ENCODE assay signal across 13 cellular contexts in genomic region chr6:3796396-3796795, GRCh38. TPM values are rescaled to one million over a fixed set of nuclear protein-coding genes. Genes with fewer than 3 reads are reported as not detected.
DNase-seq lines count a peak whose midpoint lies in the region; ATAC-seq and TF ChIP-seq lines count a peak whose summit lies in the region.
"Had no signal": no experiment of that assay in that cellular context is flagged by ENCODE, and none has a peak within 500 bp of the region (broad histone marks: within the 10 kb centered on the region; RNA-seq: fewer than 3 reads in every experiment).

No MANE protein-coding gene starts in this region.

- H3K9me3 Mint-ChIP-seq in type B pancreatic cell (no peaks in the 10 kb centered on the region), natural killer cell (no peaks in the 10 kb centered on the region)
- H3K9me3 Mint-ChIP-seq: activated CD4-positive, alpha-beta memory T cell treated with anti-CD3 and anti-CD28 coated beads, Interleukin-2, amount 10 ng/mL, durations not matched to agents 7 days and 5 days; effector memory CD8-positive, alpha-beta T cell; nephron progenitor cell had no signal

- H3K27ac Mint-ChIP-seq in type B pancreatic cell, result no peak overlapping the region
- H3K27ac Mint-ChIP-seq in natural killer cell, result no peak overlapping the region
- H3K27ac Mint-ChIP-seq in T-helper 17 cell, result no peak overlapping the region
- H3K27ac Mint-ChIP-seq: activated CD4-positive, alpha-beta memory T cell treated with anti-CD3 and anti-CD28 coated beads, Interleukin-2, amount 10 ng/mL, durations not matched to agents 7 days and 5 days; effector memory CD8-positive, alpha-beta T cell; nephron progenitor cell had no signal

- H3K27me3 Mint-ChIP-seq in type B pancreatic cell (no peaks in the 10 kb centered on the region), natural killer cell (ENCODE audit: low read depth in 2 of 2) (peaks cover 0 to 6% of the 10 kb centered on the region in 2 donors), T-helper 17 cell (peaks cover 7% of the 10 kb centered on the region)
- H3K27me3 Mint-ChIP-seq: effector memory CD8-positive, alpha-beta T cell had no signal

- H3K4me3 ChIP-seq in tibial artery, result no peak overlapping the region

- TF ChIP-seq CTCF in type B pancreatic cell (conservative IDR thresholded peaks at IDR 0.05) (no peak), natural killer cell (IDR thresholded peaks at IDR 0.05) (no peak), tibial artery (IDR thresholded peaks at IDR 0.05) (no peak)

- H3K27ac ChIP-seq in tibial artery, result no peak overlapping the region

- DNase-seq in COLO668 (lab: John Stamatoyannopoulos, UW; ENCODE audit: unreplicated experiment) (peak; percentile 1), NCI-H748 (lab: John Stamatoyannopoulos, UW; ENCODE audit: unreplicated experiment) (peak; percentile 77), midbrain (lab: John Stamatoyannopoulos, UW) (peak; percentile 65), type B pancreatic cell (ENCODE audit: extremely low spot score, unreplicated experiment) (no peak), natural killer cell (no peak), T-helper 17 cell (no peak), tibial artery (no peak)
- DNase-seq: activated CD4-positive, alpha-beta memory T cell treated with anti-CD3 and anti-CD28 coated beads, Interleukin-2, amount 10 ng/mL, durations not matched to agents 7 days and 5 days; activated naive CD4-positive, alpha-beta T cell treated with anti-CD3 and anti-CD28 coated beads, Interleukin-2, amount 50 U/mL, for 16 hours; effector memory CD8-positive, alpha-beta T cell; nephron progenitor cell; stimulated activated CD4-positive, alpha-beta T cell treated with anti-CD3 and anti-CD28 coated beads, Interleukin-4, amount 100 ng/mL, for 1 hour had no signal

- no peaks in the 10 kb centered on the region for H3K9me3 ChIP-seq in T-helper 17 cell (ENCODE audit: control insufficient read depth, low read length, poor library complexity, severe bottlenecking)
- H3K9me3 ChIP-seq in tibial artery, result no peaks in the 10 kb centered on the region

- no peak overlapping the region for H3K4me3 Mint-ChIP-seq in type B pancreatic cell
- no peak overlapping the region for H3K4me3 Mint-ChIP-seq in natural killer cell
- H3K4me3 Mint-ChIP-seq in T-helper 17 cell, result no peak overlapping the region
- H3K4me3 Mint-ChIP-seq: activated CD4-positive, alpha-beta memory T cell treated with anti-CD3 and anti-CD28 coated beads, Interleukin-2, amount 10 ng/mL, durations not matched to agents 7 days and 5 days; effector memory CD8-positive, alpha-beta T cell; nephron progenitor cell had no signal

- H3K27me3 ChIP-seq in tibial artery, result no peaks in the 10 kb centered on the region

- H3K36me3 Mint-ChIP-seq in type B pancreatic cell, result no peaks in the 10 kb centered on the region
- H3K36me3 Mint-ChIP-seq in natural killer cell, result no peaks in the 10 kb centered on the region
- no peaks in the 10 kb centered on the region for H3K36me3 Mint-ChIP-seq in T-helper 17 cell (ENCODE audit: low read depth)

- H3K36me3 ChIP-seq in tibial artery, result no peaks in the 10 kb centered on the region

- H3K4me1 Mint-ChIP-seq in type B pancreatic cell (ENCODE audit: unreplicated experiment) (peaks cover 41% of the 10 kb centered on the region), natural killer cell (no peaks in the 10 kb centered on the region), T-helper 17 cell (peaks cover 10% of the 10 kb centered on the region)
- H3K4me1 Mint-ChIP-seq: activated CD4-positive, alpha-beta memory T cell treated with anti-CD3 and anti-CD28 coated beads, Interleukin-2, amount 10 ng/mL, durations not matched to agents 7 days and 5 days had no signal

- peaks cover 0 to 40% (median 11%) of the 10 kb centered on the region in 4 donors for H3K4me1 ChIP-seq in tibial artery

- intact Hi-C loops in natural killer cell (cut with micrococcal nuclease), result no loop called here
- intact Hi-C loops in tibial artery (cut with DNase I; ENCODE audit: low total_unique reads), result loop anchor here (5.0 kb wide), 1 partner anchor 34 kb away; no protein-coding TSS in a partner anchor

- ATAC-seq in esophagus mucosa, result peak; percentile 75
- ATAC-seq in natural killer cell, result no peak
- no peak for ATAC-seq in T-helper 17 cell
- ATAC-seq: effector memory CD8-positive, alpha-beta T cell had no signal

RNA-seq across cellular contexts. Expression of gene PXDC1, which starts 44.9 kb away (rescaled TPM):
- total RNA-seq in esophagus mucosa, result 7.2 TPM
- 23.6 and 57.2 TPM in 2 replicates for total RNA-seq in type B pancreatic cell (ENCODE audit: low replicate concordance)
- under 1 TPM in 2 of 3 donors, not detected in 1; 0.28 TPM for total RNA-seq in natural killer cell
- 1 to 10 TPM in 1 of 2 donors, under 1 TPM in 1; 0.72 to 3.6 TPM for total RNA-seq in T-helper 17 cell

RNA-seq across cellular contexts. Expression of gene FAM50B, which starts 52.8 kb away (rescaled TPM):
- total RNA-seq in esophagus mucosa (6.0 TPM), type B pancreatic cell (ENCODE audit: low replicate concordance) (1.8 and 7.3 TPM in 2 replicates), natural killer cell (1 to 10 TPM; 1.9 to 4.7 (median 1.9) TPM), T-helper 17 cell (1 to 10 TPM; 5.0 to 5.1 TPM)

Comparison
In these comparisons a context has a peak if more than half of its experiments do, and no peak if none do; other contexts are left out.
1. DNase-seq: peak in COLO668 (single experiment), NCI-H748 (single experiment) and midbrain (single experiment); none in type B pancreatic cell (single experiment), natural killer cell (single experiment), T-helper 17 cell (0 of 3) and tibial artery (0 of 2).